Comparison of ENCODE assay signal across 13 cellular contexts in the genomic region with DNA sequence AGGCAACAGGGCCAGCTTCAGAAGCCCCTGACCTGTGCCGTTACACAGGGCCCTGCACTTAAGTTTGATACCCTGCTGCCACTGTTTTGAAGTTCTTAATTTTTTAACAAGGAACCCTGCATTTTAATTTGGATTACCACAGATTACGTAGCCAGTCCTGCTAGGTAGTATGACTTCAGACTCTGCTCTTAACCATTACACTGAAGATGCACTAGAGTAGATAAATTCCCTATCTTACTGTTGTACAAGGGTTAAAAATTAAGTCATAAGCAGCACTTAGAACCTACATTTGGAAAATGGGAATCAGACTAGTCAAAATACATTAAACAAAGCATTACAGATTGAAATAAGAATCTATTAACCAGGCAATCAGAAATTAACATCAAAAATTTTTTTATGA. TPM values are rescaled to one million over a fixed set of nuclear protein-coding genes. Genes with fewer than 3 reads are reported as not detected.
DNase-seq lines count a peak whose midpoint lies in the region; ATAC-seq, FAIRE-seq and TF ChIP-seq lines count a peak whose summit lies in the region.
"Had no signal": no experiment of that assay in that cellular context is flagged by ENCODE, and none has a peak within 500 bp of the region (broad histone marks: within the 10 kb centered on the region; RNA-seq: fewer than 3 reads in every experiment).

No MANE protein-coding gene starts in this region.

- TF ChIP-seq RAD21 in K562 (CRISPR knock-in tag; conservative IDR thresholded peaks at IDR 0.05 in 1 of 2, IDR thresholded peaks at IDR 0.05 in 1 of 2): no peak

- H3K4me1 ChIP-seq in DOHH2 (ENCODE audit: control insufficient read depth, low read length) (peaks cover 16% of the 10 kb centered on the region), KMS-11 (ENCODE audit: low read depth, poor library complexity, severe bottlenecking) (peaks cover 27% of the 10 kb centered on the region), K562 (replicated peaks in 1 of 2; ENCODE audit: control insufficient read depth in 2 of 2, insufficient read depth in 2 of 2, low read length in 2 of 2) (peaks cover 10 to 16% of the 10 kb centered on the region in 2 experiments; a peak in 4 of 5 replicates)

- H3K27me3 Mint-ChIP-seq in natural killer cell treated with Interleukin-12 subunit alpha and Interleukin-12 subunit beta and Interleukin-15 and Interleukin-18, amount 100 ng/mL, for 72 hours: no peaks in the 10 kb centered on the region

- no peaks in the 10 kb centered on the region for H3K9me1 ChIP-seq in K562 (ENCODE audit: control insufficient read depth, insufficient read depth, low read length)

- no peaks in the 10 kb centered on the region for H3K9me2 ChIP-seq in DOHH2 (replicated peaks; ENCODE audit: control insufficient read depth, low read length)

- H3K27me3 ChIP-seq in DOHH2 (ENCODE audit: control insufficient read depth, low read length) (no peaks in the 10 kb centered on the region), KMS-11 (ENCODE audit: insufficient read depth, low read depth) (no peaks in the 10 kb centered on the region), K562 (ENCODE audit: control insufficient read depth in 2 of 2, insufficient read depth in 2 of 2, low read length in 2 of 2) (no peaks in the 10 kb centered on the region)
- H3K27me3 ChIP-seq: ascending aorta had no signal

- H3K4me3 ChIP-seq in DOHH2 (ENCODE audit: low read length): no peak overlapping the region
- no peak overlapping the region for H3K4me3 ChIP-seq in KMS-11 (IDR thresholded peaks at IDR 0.05; ENCODE audit: insufficient read depth, low read depth, low read length)
- peak overlapping the region; percentile 1; the same call in 1 of the 2 replicates for H3K4me3 ChIP-seq in K562
- H3K4me3 ChIP-seq: skin epidermis had no signal

- no peak for TF ChIP-seq CTCF in DOHH2 (IDR thresholded peaks at IDR 0.05; ENCODE audit: low read depth, low read length, poor library complexity, severe bottlenecking)
- no peak for TF ChIP-seq CTCF in KMS-11 (conservative IDR thresholded peaks at IDR 0.05; ENCODE audit: low read depth, low read length)
- no peak for TF ChIP-seq CTCF in K562 (IDR thresholded peaks at IDR 0.05 in 2 of 3, conservative IDR thresholded peaks at IDR 0.05 in 1 of 3; ENCODE audit: insufficient read depth in 2 of 3, low read depth in 1 of 3, low read length in 3 of 3)

- peak; percentile 54 for FAIRE-seq in K562 (lab: Jason Lieb, UNC)

- peaks cover 7% of the 10 kb centered on the region; the same call in 1 of the 2 replicates for H3F3A ChIP-seq in DOHH2 (ENCODE audit: control insufficient read depth, insufficient read depth)

- H4K20me1 ChIP-seq in DOHH2 (ENCODE audit: control insufficient read depth, insufficient read depth, low read depth, low read length): no peaks in the 10 kb centered on the region
- no peaks in the 10 kb centered on the region for H4K20me1 ChIP-seq in KMS-11 (ENCODE audit: insufficient read depth)
- H4K20me1 ChIP-seq in K562 (replicated peaks; ENCODE audit: control insufficient read depth, insufficient read depth, low read length): 0 out of 2 replicates have a peak, but pooled peaks cover 4% of the 10 kb centered on the region

- intact Hi-C loops in K562 (cut with micrococcal nuclease): no loop called here

- TF ChIP-seq POLR2A in K562 (conservative IDR thresholded peaks at IDR 0.05): no peak

- H3K9me3 ChIP-seq in DOHH2 (ENCODE audit: control insufficient read depth, insufficient read depth, low read length) (no peaks in the 10 kb centered on the region), K562 (replicated peaks; ENCODE audit: control insufficient read depth, insufficient read depth, low read depth, low read length) (no peaks in the 10 kb centered on the region)
- H3K9me3 ChIP-seq: ascending aorta had no signal

- no peaks in the 10 kb centered on the region for H3K9me3 Mint-ChIP-seq in natural killer cell treated with Interleukin-12 subunit alpha and Interleukin-12 subunit beta and Interleukin-15 and Interleukin-18, amount 100 ng/mL, for 72 hours

- H3K9ac ChIP-seq in KMS-11 (no peak overlapping the region), K562 (ENCODE audit: insufficient read depth in 1 of 2, low read depth in 2 of 2, low read length in 2 of 2) (peak overlapping the region; percentile 9 to 28; a peak in 1 of 4 replicates)

- H3K36me3 Mint-ChIP-seq in natural killer cell treated with Interleukin-12 subunit alpha and Interleukin-12 subunit beta and Interleukin-15 and Interleukin-18, amount 100 ng/mL, for 72 hours: peaks cover 8% of the 10 kb centered on the region

- no TSS peak for BruUV-seq in K562 (replicated peaks; lab: Mats Ljungman, UMichigan)

- 15% methylated on average over 2 of the region's 2 CpGs for WGBS in K562 (ENCODE audit: insufficient coverage, low coverage, missing lambda C conversion rate)

- H3K4me3 Mint-ChIP-seq in natural killer cell treated with Interleukin-12 subunit alpha and Interleukin-12 subunit beta and Interleukin-15 and Interleukin-18, amount 100 ng/mL, for 72 hours: peak overlapping the region; percentile 94

- peak overlapping the region; percentile 81 for H3K4me2 ChIP-seq in DOHH2 (ENCODE audit: low read length)
- peak overlapping the region; percentile 21; the same call in 1 of the 2 replicates for H3K4me2 ChIP-seq in KMS-11
- H3K4me2 ChIP-seq in K562 (ENCODE audit: insufficient read depth, low read length): peak overlapping the region; percentile 39; the same call in 1 of the 2 replicates

- no peaks in the 10 kb centered on the region; the same call in 1 of the 2 replicates for H3K36me3 ChIP-seq in DOHH2 (ENCODE audit: control insufficient read depth, low read length)
- no peaks in the 10 kb centered on the region for H3K36me3 ChIP-seq in KMS-11 (ENCODE audit: insufficient read depth)
- peaks cover 5% of the 10 kb centered on the region; the same call in 2 of the 3 replicates for H3K36me3 ChIP-seq in K562 (ENCODE audit: control insufficient read depth, insufficient read depth, low read length)
- H3K36me3 ChIP-seq: ascending aorta had no signal

- ATAC-seq in K562 (peak; percentile 6), HG03135 (IDR thresholded peaks at IDR 0.05; ENCODE audit: unreplicated experiment) (no peak), HG03521 (IDR thresholded peaks at IDR 0.05; ENCODE audit: unreplicated experiment) (no peak)
- ATAC-seq in natural killer cell treated with Interleukin-12 subunit alpha and Interleukin-12 subunit beta and Interleukin-15 and Interleukin-18, amount 100 ng/mL, for 72 hours: no peak

- peaks cover 30 to 42% of the 10 kb centered on the region in 2 donors for H3K4me1 Mint-ChIP-seq in natural killer cell treated with Interleukin-12 subunit alpha and Interleukin-12 subunit beta and Interleukin-15 and Interleukin-18, amount 100 ng/mL, for 72 hours (ENCODE audit: low read depth in 2 of 2)

- POLR2A ChIA-PET in K562 (lab: Yijun Ruan, JAX): interaction anchor here (1.4 kb wide), 1 partner anchor 15 kb away, joined by 3 read pairs; no protein-coding TSS in a partner anchor

- H3K79me2 ChIP-seq in DOHH2 (ENCODE audit: control insufficient read depth, low read length) (peaks cover 39% of the 10 kb centered on the region), KMS-11 (ENCODE audit: insufficient read depth, low read depth) (peaks cover 30% of the 10 kb centered on the region), K562 (ENCODE audit: control insufficient read depth, insufficient read depth, low read length) (peaks cover 51% of the 10 kb centered on the region)

- CTCF ChIA-PET in K562 (lab: Yijun Ruan, JAX; ENCODE audit: low intra/inter-chr PET ratio): no interaction called here

- H3K27ac ChIP-seq in DOHH2 (ENCODE audit: low read depth, low read length): no peak overlapping the region
- no peak overlapping the region for H3K27ac ChIP-seq in KMS-11
- peak overlapping the region; percentile 27; the same call in 1 of the 3 replicates for H3K27ac ChIP-seq in K562 (ENCODE audit: extremely low read depth, low read depth, low read length)
- H3K27ac ChIP-seq: skin epidermis had no signal

- DNase-seq in K562 (ENCODE audit: extremely low read depth in 1 of 4, low spot score in 3 of 4): peak in 1 of 4 experiments; percentile 9
- no peak for DNase-seq in natural killer cell treated with Interleukin-12 subunit alpha and Interleukin-12 subunit beta and Interleukin-15 and Interleukin-18, amount 100 ng/mL, for 72 hours (ENCODE audit: low spot score)
- DNase-seq in NCI-H1930 (lab: John Stamatoyannopoulos, UW): no peak
- DNase-seq: activated CD4-positive, alpha-beta T cell treated with anti-CD3 and anti-CD28 coated beads, Interleukin-2, amount 50 U/mL, for 48 hours; KG1; NCI-H345; SIG-M5 had no signal

- peak overlapping the region in 1 of 2 donors; percentile 88 for H3K27ac Mint-ChIP-seq in natural killer cell treated with Interleukin-12 subunit alpha and Interleukin-12 subunit beta and Interleukin-15 and Interleukin-18, amount 100 ng/mL, for 72 hours

- no peak overlapping the region for H2AFZ ChIP-seq in KMS-11 (ENCODE audit: low read depth)
- H2AFZ ChIP-seq in K562 (ENCODE audit: low read depth, low read length): no peak overlapping the region

- no peak for TF ChIP-seq EP300 in K562 (IDR thresholded peaks at IDR 0.05; ENCODE audit: low read length)

- in situ Hi-C loops in K562 (cut with MboI): no loop called here

RNA-seq across cellular contexts. Expression of gene GNPNAT1, which starts 2.3 kb away (rescaled TPM):
- total RNA-seq in K562 (2011; cell fraction: chromatin; rRNA removed; ENCODE audit: low replicate concordance): 2.9 and 9.3 TPM in 2 replicates
- 4.5 and 6.8 TPM in 2 replicates for total RNA-seq in K562 (2011; cell fraction: nucleolus; rRNA removed)
- 5.5 and 18.5 TPM in 2 replicates for total RNA-seq in K562 (2011; cell fraction: nucleoplasm; rRNA removed)
- total RNA-seq in K562 (2014; rRNA removed) (16.0 and 20.2 TPM in 2 replicates), K562 (2014; rRNA removed; fragmentation: Illumina TruSeq; extraction: Trizol) (25.3 and 27.3 TPM in 2 replicates), K562 (2015; rRNA removed; fragmentation: Illumina TruSeq; extraction: Trizol) (21.1 and 22.5 TPM in 2 replicates), K562 (2021) (25.4 and 25.6 TPM in 2 replicates)
- polyA plus RNA-seq in K562 (2011; rRNA removed) (19.2 and 27.7 TPM in 2 replicates), K562 (2014; fragmentation: Illumina TruSeq; extraction: Trizol) (22.5 and 25.9 TPM in 2 replicates), K562 (2014; fragmentation: Nextera tagmentation; extraction: Ambion mirVana) (10 to 100 TPM; 15.8 to 26.0 TPM), K562 (2014; rRNA removed) (19.2 and 20.1 TPM in 2 replicates)
- polyA plus RNA-seq in K562 (2011; cell fraction: cytosol; rRNA removed): 12.6 and 18.7 TPM in 2 replicates
- 8.3 TPM in 2 replicates for polyA plus RNA-seq in K562 (2011; cell fraction: nucleus; rRNA removed)
- polyA plus RNA-seq in K562 (2012): 18.1 and 18.2 TPM in 2 replicates
- 18.8 and 21.1 TPM in 2 replicates for polyA minus RNA-seq in K562 (2011; rRNA and poly(A)+ RNA removed)
- 11.2 and 15.1 TPM in 2 replicates for polyA minus RNA-seq in K562 (2011; cell fraction: cytosol; rRNA and poly(A)+ RNA removed)
- polyA minus RNA-seq in K562 (2011; cell fraction: nucleus; rRNA and poly(A)+ RNA removed): 5.7 and 15.3 TPM in 2 replicates
- 10 to 100 TPM; 25.9 to 31.4 TPM for total RNA-seq in natural killer cell treated with Interleukin-12 subunit alpha and Interleukin-12 subunit beta and Interleukin-15 and Interleukin-18, amount 100 ng/mL, for 72 hours

RNA-seq across cellular contexts. Expression of gene STYX, which starts 59.2 kb away (rescaled TPM):
- total RNA-seq in K562 (2011; cell fraction: chromatin; rRNA removed; ENCODE audit: low replicate concordance): 2.7 and 13.4 TPM in 2 replicates
- 2.5 and 3.2 TPM in 2 replicates for total RNA-seq in K562 (2011; cell fraction: nucleolus; rRNA removed)
- 9.5 and 15.9 TPM in 2 replicates for total RNA-seq in K562 (2011; cell fraction: nucleoplasm; rRNA removed)
- 5.5 and 8.0 TPM in 2 replicates for total RNA-seq in K562 (2014; rRNA removed)
- total RNA-seq in K562 (2014; rRNA removed; fragmentation: Illumina TruSeq; extraction: Trizol): 15.4 and 17.7 TPM in 2 replicates
- 11.0 and 11.6 TPM in 2 replicates for total RNA-seq in K562 (2015; rRNA removed; fragmentation: Illumina TruSeq; extraction: Trizol)
- 10.6 and 11.1 TPM in 2 replicates for total RNA-seq in K562 (2021)
- polyA plus RNA-seq in K562 (2011; rRNA removed): 8.6 and 11.1 TPM in 2 replicates
- 3.8 and 4.9 TPM in 2 replicates for polyA plus RNA-seq in K562 (2011; cell fraction: cytosol; rRNA removed)
- 3.2 TPM in 2 replicates for polyA plus RNA-seq in K562 (2011; cell fraction: nucleus; rRNA removed)
- polyA plus RNA-seq in K562 (2012): 4.1 and 6.1 TPM in 2 replicates
- 8.1 and 8.3 TPM in 2 replicates for polyA plus RNA-seq in K562 (2014; fragmentation: Illumina TruSeq; extraction: Trizol)
- polyA plus RNA-seq in K562 (2014; fragmentation: Nextera tagmentation; extraction: Ambion mirVana): 10 to 100 TPM in 1 of 2 experiments, 1 to 10 TPM in 1; 5.0 to 11.8 TPM
- 6.3 and 8.1 TPM in 2 replicates for polyA plus RNA-seq in K562 (2014; rRNA removed)
- 12.2 and 13.4 TPM in 2 replicates for polyA minus RNA-seq in K562 (2011; rRNA and poly(A)+ RNA removed)
- polyA minus RNA-seq in K562 (2011; cell fraction: cytosol; rRNA and poly(A)+ RNA removed): 6.3 and 8.0 TPM in 2 replicates
- polyA minus RNA-seq in K562 (2011; cell fraction: nucleus; rRNA and poly(A)+ RNA removed): 4.7 and 6.4 TPM in 2 replicates
- 10 to 100 TPM; 11.9 to 13.2 TPM for total RNA-seq in natural killer cell treated with Interleukin-12 subunit alpha and Interleukin-12 subunit beta and Interleukin-15 and Interleukin-18, amount 100 ng/mL, for 72 hours

Comparison
In these comparisons a context has a peak if more than half of its experiments do, and no peak if none do; other contexts are left out.
1. H3K4me2 ChIP-seq: peak in every context shown above with its lines; median percentile 81 in DOHH2; 39 in K562; 21 in KMS-11.